ENCODE assay signal across 8 cellular contexts in genomic region chr11:64810891-64811272, GRCh38. TPM values are rescaled to one million over a fixed set of nuclear protein-coding genes. Genes with fewer than 3 reads are reported as not detected.
DNase-seq lines count a peak whose midpoint lies in the region; ATAC-seq and TF ChIP-seq lines count a peak whose summit lies in the region.

No MANE protein-coding gene starts in this region.

- peak overlapping the region; percentile 83 for H3K4me2 ChIP-seq in osteoblast (ENCODE audit: insufficient read depth, low read length)

- peaks cover 2% of the 10 kb centered on the region for H3K36me3 ChIP-seq in CD4-positive, CD25-positive, alpha-beta regulatory T cell (ENCODE audit: control insufficient read depth, insufficient read depth, low read length)
- H3K36me3 ChIP-seq in H7 (replicated peaks; ENCODE audit: control insufficient read depth, insufficient read depth, low read length) (peaks cover 14% of the 10 kb centered on the region), esophagus muscularis mucosa (peaks cover 0 to 20% (median 19%) of the 10 kb centered on the region in 4 donors), osteoblast (ENCODE audit: insufficient read depth, low read length) (peaks cover 18% of the 10 kb centered on the region)

- H3K4me3 ChIP-seq in CD4-positive, CD25-positive, alpha-beta regulatory T cell (ENCODE audit: low read depth, low read length): peak overlapping the region; percentile 70
- peak overlapping the region; percentile 22 for H3K4me3 ChIP-seq in H7 (ENCODE audit: insufficient read depth, low read depth, low read length)
- peak overlapping the region; percentile 62 to 95 (median 86) for H3K4me3 ChIP-seq in esophagus muscularis mucosa
- peak overlapping the region; percentile 93 for H3K4me3 ChIP-seq in osteoblast (ENCODE audit: insufficient read depth, low read length)

- peaks cover 19% of the 10 kb centered on the region for H3K4me1 ChIP-seq in CD4-positive, CD25-positive, alpha-beta regulatory T cell (ENCODE audit: control insufficient read depth, insufficient read depth, low read length, poor library complexity, severe bottlenecking)
- H3K4me1 ChIP-seq in esophagus muscularis mucosa: peaks cover 13 to 32% (median 19%) of the 10 kb centered on the region in 4 donors
- peaks cover 12% of the 10 kb centered on the region for H3K4me1 ChIP-seq in osteoblast (ENCODE audit: insufficient read depth, low read length)

- peak overlapping the region; percentile 93 to 98 (median 96) for H3K4me3 Mint-ChIP-seq in CD4-positive, CD25-positive, alpha-beta regulatory T cell
- peak overlapping the region; percentile 97 for H3K4me3 Mint-ChIP-seq in T-helper 1 cell treated with Interleukin-12 subunit alpha and Interleukin-12 subunit beta and Interleukin-4 antibody, amounts not matched to agents 30 μg/mL and 1 μg/mL, for 36 hours

- peaks cover 6 to 31% (median 10%) of the 10 kb centered on the region in 4 donors for H3K4me1 Mint-ChIP-seq in CD4-positive, CD25-positive, alpha-beta regulatory T cell
- peaks cover 16% of the 10 kb centered on the region for H3K4me1 Mint-ChIP-seq in T-helper 1 cell treated with Interleukin-12 subunit alpha and Interleukin-12 subunit beta and Interleukin-4 antibody, amounts not matched to agents 30 μg/mL and 1 μg/mL, for 36 hours (ENCODE audit: low read depth)

- peak overlapping the region; percentile 87 to 95 (median 93) for H3K27ac Mint-ChIP-seq in CD4-positive, CD25-positive, alpha-beta regulatory T cell
- peak overlapping the region; percentile 81 for H3K27ac Mint-ChIP-seq in T-helper 1 cell treated with Interleukin-12 subunit alpha and Interleukin-12 subunit beta and Interleukin-4 antibody, amounts not matched to agents 30 μg/mL and 1 μg/mL, for 36 hours

- peaks cover 0 to 1% (median 0%) of the 10 kb centered on the region in 7 donors for H3K9me3 Mint-ChIP-seq in CD4-positive, CD25-positive, alpha-beta regulatory T cell
- H3K9me3 Mint-ChIP-seq in T-helper 1 cell treated with Interleukin-12 subunit alpha and Interleukin-12 subunit beta and Interleukin-4 antibody, amounts not matched to agents 30 μg/mL and 1 μg/mL, for 36 hours: no peaks in the 10 kb centered on the region

- no peaks in the 10 kb centered on the region for H4K20me1 ChIP-seq in osteoblast (ENCODE audit: insufficient read depth, low read length)

- peak overlapping the region; percentile 92 for H2AFZ ChIP-seq in osteoblast (ENCODE audit: low read length)

- TF ChIP-seq CTCF in esophagus muscularis mucosa (IDR thresholded peaks at IDR 0.05) (no peak), osteoblast (IDR thresholded peaks at IDR 0.05; ENCODE audit: extremely low read depth, low read depth, low read length) (no peak)

- peak; percentile 72 to 73 for ATAC-seq in CD4-positive, CD25-positive, alpha-beta regulatory T cell (ENCODE audit: low read depth in 2 of 2)

- no peak for TF ChIP-seq POLR2A in esophagus muscularis mucosa (IDR thresholded peaks at IDR 0.05; ENCODE audit: low read depth)

- TF ChIP-seq EP300 in esophagus muscularis mucosa (IDR thresholded peaks at IDR 0.05): no peak

- no peaks in the 10 kb centered on the region for H3K9me3 ChIP-seq in CD4-positive, CD25-positive, alpha-beta regulatory T cell (ENCODE audit: control insufficient read depth in 2 of 2, low read length in 2 of 2)
- H3K9me3 ChIP-seq in esophagus muscularis mucosa (no peaks in the 10 kb centered on the region), osteoblast (ENCODE audit: low read depth, low read length) (no peaks in the 10 kb centered on the region)

- H3K27me3 ChIP-seq in CD4-positive, CD25-positive, alpha-beta regulatory T cell (ENCODE audit: control insufficient read depth, insufficient read depth, low read length): no peaks in the 10 kb centered on the region
- H3K27me3 ChIP-seq in H7 (ENCODE audit: control insufficient read depth, insufficient read depth, low read length) (no peaks in the 10 kb centered on the region), esophagus muscularis mucosa (no peaks in the 10 kb centered on the region), osteoblast (ENCODE audit: insufficient read depth, low read length) (no peaks in the 10 kb centered on the region)

- 56% methylated on average over 17 of the region's 17 CpGs for WGBS in esophagus muscularis mucosa

- peaks cover 5% of the 10 kb centered on the region for H3K27me3 Mint-ChIP-seq in CD4-positive, CD25-positive, alpha-beta regulatory T cell
- peaks cover 4% of the 10 kb centered on the region for H3K27me3 Mint-ChIP-seq in T-helper 1 cell treated with Interleukin-12 subunit alpha and Interleukin-12 subunit beta and Interleukin-4 antibody, amounts not matched to agents 30 μg/mL and 1 μg/mL, for 36 hours (ENCODE audit: low read depth)

- H3K27ac ChIP-seq in CD4-positive, CD25-positive, alpha-beta regulatory T cell (ENCODE audit: insufficient read depth, low read length, poor library complexity, severe bottlenecking): peak overlapping the region; percentile 88
- H3K27ac ChIP-seq in esophagus muscularis mucosa (replicated peaks in 1 of 4): peak overlapping the region; percentile 69 to 86 (median 80)
- no peak overlapping the region for H3K27ac ChIP-seq in osteoblast (ENCODE audit: low read depth, low read length)

- intact Hi-C loops in esophagus muscularis mucosa (cut with DNase I): no loop called here

- H3K79me2 ChIP-seq in osteoblast (ENCODE audit: insufficient read depth, low read length): peaks cover 9% of the 10 kb centered on the region

- H3K36me3 Mint-ChIP-seq in CD4-positive, CD25-positive, alpha-beta regulatory T cell: peaks cover 12% of the 10 kb centered on the region
- peaks cover 3% of the 10 kb centered on the region for H3K36me3 Mint-ChIP-seq in T-helper 1 cell treated with Interleukin-12 subunit alpha and Interleukin-12 subunit beta and Interleukin-4 antibody, amounts not matched to agents 30 μg/mL and 1 μg/mL, for 36 hours (ENCODE audit: low read depth)

- DNase-seq in CD4-positive, CD25-positive, alpha-beta regulatory T cell: peak in 2 of 3 donors; percentile 38 to 78
- no peak for DNase-seq in H7
- no peak for DNase-seq in esophagus muscularis mucosa (ENCODE audit: extremely low spot score)
- no peak for DNase-seq in osteoblast (ENCODE audit: insufficient read length, low spot score, missing footprints)
- no peak for DNase-seq in kidney glomerular epithelial cell (lab: John Stamatoyannopoulos, UW)
- no peak for DNase-seq in HK-2 (ENCODE audit: unreplicated experiment)
- no peak for DNase-seq in NCI-H2081 treated with DMSO at 0.1 percent for 48 hours (lab: John Stamatoyannopoulos, UW)

RNA-seq across cellular contexts. Expression of gene MEN1, which starts 0.5 kb away (rescaled TPM):
- total RNA-seq in CD4-positive, CD25-positive, alpha-beta regulatory T cell: 31.3 TPM
- 10 to 100 TPM; 20.9 to 26.1 (median 24.5) TPM for polyA plus RNA-seq in CD4-positive, CD25-positive, alpha-beta regulatory T cell
- total RNA-seq in H7 (2014; rRNA removed; shearing (Covaris generic)): 31.7 and 40.0 TPM in 2 replicates
- total RNA-seq in esophagus muscularis mucosa: 10 to 100 TPM; 10.4 to 18.7 (median 11.5) TPM
- 12.3 and 13.3 TPM in 2 replicates for total RNA-seq in osteoblast

RNA-seq across cellular contexts. Expression of gene MAP4K2, which starts 7.9 kb away (rescaled TPM):
- total RNA-seq in CD4-positive, CD25-positive, alpha-beta regulatory T cell: 85.0 TPM
- 10 to 100 TPM; 31.5 to 39.5 (median 34.8) TPM for polyA plus RNA-seq in CD4-positive, CD25-positive, alpha-beta regulatory T cell
- total RNA-seq in H7 (2014; rRNA removed; shearing (Covaris generic)): 24.5 and 29.7 TPM in 2 replicates
- total RNA-seq in esophagus muscularis mucosa (10 to 100 TPM; 11.1 to 25.0 (median 17.1) TPM), osteoblast (6.2 and 9.8 TPM in 2 replicates)

RNA-seq across cellular contexts. Expression of gene SF1, which starts 32.5 kb away (rescaled TPM):
- total RNA-seq in CD4-positive, CD25-positive, alpha-beta regulatory T cell: 1,361 TPM
- 100 to 1,000 TPM in 1 of 4 donors, 10 to 100 TPM in 3; 75.0 to 100 (median 89.3) TPM for polyA plus RNA-seq in CD4-positive, CD25-positive, alpha-beta regulatory T cell
- total RNA-seq in H7 (2014; rRNA removed; shearing (Covaris generic)): 66.5 and 80.0 TPM in 2 replicates
- total RNA-seq in esophagus muscularis mucosa: 100 to 1,000 TPM; 199 to 285 (median 234) TPM
- 114 and 130 TPM in 2 replicates for total RNA-seq in osteoblast

RNA-seq across cellular contexts. Expression of gene CDC42BPG, which starts 33.6 kb away (rescaled TPM):
- total RNA-seq in CD4-positive, CD25-positive, alpha-beta regulatory T cell: 11.6 TPM
- under 1 TPM in 2 of 4 donors, not detected in 2; 0.11 to 0.13 TPM for polyA plus RNA-seq in CD4-positive, CD25-positive, alpha-beta regulatory T cell
- total RNA-seq in H7 (2014; rRNA removed; shearing (Covaris generic)): 2.3 and 2.6 TPM in 2 replicates
- under 1 TPM in 3 of 4 donors, not detected in 1; 0.33 to 0.46 (median 0.39) TPM for total RNA-seq in esophagus muscularis mucosa
- under 0.01 and 0.29 TPM in 2 replicates for total RNA-seq in osteoblast

RNA-seq across cellular contexts. Expression of gene PYGM, which starts 51.1 kb away (rescaled TPM):
- total RNA-seq in CD4-positive, CD25-positive, alpha-beta regulatory T cell: 10.9 TPM
- under 1 TPM in 2 of 4 donors, not detected in 2; 0.17 to 0.43 TPM for polyA plus RNA-seq in CD4-positive, CD25-positive, alpha-beta regulatory T cell
- 2.9 and 6.4 TPM in 2 replicates for total RNA-seq in H7 (2014; rRNA removed; shearing (Covaris generic))
- total RNA-seq in esophagus muscularis mucosa (10 to 100 TPM; 18.4 to 57.2 (median 26.3) TPM), osteoblast (0.29 and 0.36 TPM in 2 replicates)

Comparison
In these comparisons a context has a peak if more than half of its experiments do, and no peak if none do; other contexts are left out.
1. DNase-seq: peak in CD4-positive, CD25-positive, alpha-beta regulatory T cell (2 of 3); none in H7 (single experiment), esophagus muscularis mucosa (single experiment), osteoblast (single experiment), kidney glomerular epithelial cell (single experiment), HK-2 (single experiment) and NCI-H2081 treated with DMSO at 0.1 percent for 48 hours (single experiment).
2. H3K4me3 ChIP-seq: peak in every context shown above with its lines; median percentile 93 in osteoblast; 86 in esophagus muscularis mucosa; 70 in CD4-positive, CD25-positive, alpha-beta regulatory T cell; 22 in H7.